ENCODE assay signal across 9 cellular contexts in the genomic region with DNA sequence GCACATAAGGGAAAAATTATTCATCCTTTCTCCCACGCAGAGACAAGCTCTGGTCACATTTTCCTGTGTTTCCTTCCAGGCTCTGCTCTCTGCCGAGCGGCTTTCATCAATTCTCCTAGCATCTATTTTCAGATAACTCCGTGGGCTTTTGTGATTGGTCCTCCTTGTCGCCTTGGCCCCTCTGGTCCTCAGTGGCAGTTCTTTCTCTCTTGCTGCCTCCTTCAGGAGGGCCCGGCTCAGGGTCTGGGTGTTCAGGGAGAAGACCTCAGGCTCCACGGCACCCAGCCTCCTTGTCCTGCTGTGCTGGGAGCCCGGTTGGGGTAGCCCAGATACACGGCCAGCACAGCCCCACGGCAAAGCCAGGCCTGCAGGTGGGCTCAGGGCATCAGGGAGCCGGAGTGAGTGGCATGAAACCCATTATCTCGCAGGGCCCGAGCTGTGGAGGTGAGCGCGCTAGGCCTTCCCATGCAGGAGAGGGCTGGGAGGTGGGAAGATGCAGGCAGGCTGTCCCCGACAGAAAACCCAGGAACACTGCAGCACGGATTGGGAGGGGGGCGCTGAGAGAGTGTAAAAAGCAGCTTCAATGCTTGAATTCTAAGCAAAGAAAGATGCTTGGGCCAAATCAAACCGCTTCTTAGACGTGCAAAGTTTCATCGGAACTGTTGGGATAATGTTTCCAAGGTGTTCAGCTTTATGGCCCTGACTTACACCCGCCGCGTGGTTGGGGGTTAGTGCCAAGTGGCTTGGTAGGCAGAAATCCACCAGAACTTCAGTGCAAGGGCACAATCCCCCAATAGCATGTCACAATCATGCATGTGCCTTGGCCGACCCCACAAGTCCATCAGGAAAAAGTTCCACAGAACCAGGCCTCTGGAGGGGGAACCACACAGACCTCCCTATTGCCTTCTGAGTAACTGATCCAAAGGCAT.
A peak's percentile ranks its signal among the peaks of the same experiment; 100 is the strongest.
DNase-seq lines count a peak whose midpoint lies in the region; ATAC-seq and TF ChIP-seq lines count a peak whose summit lies in the region.
"Had no signal": no experiment of that assay in that cellular context is flagged by ENCODE, and none has a peak within 500 bp of the region (broad histone marks: within the 10 kb centered on the region; RNA-seq: fewer than 3 reads in every experiment).

No MANE protein-coding gene starts in this region.

- no peak overlapping the region for H3K4me3 Mint-ChIP-seq in CD4-positive, alpha-beta T cell

- peak overlapping the region; percentile 24 for H3K27ac ChIP-seq in CD4-positive, alpha-beta T cell (ENCODE audit: low read depth, low read length)
- peak overlapping the region; percentile 82 to 99 (median 98) for H3K27ac ChIP-seq in Peyer's patch
- peak overlapping the region; percentile 77 to 85 for H3K27ac ChIP-seq in esophagus (ENCODE audit: low read depth in 2 of 2, low read length in 1 of 2)
- peak overlapping the region; percentile 89 to 100 for H3K27ac ChIP-seq in ovary

- no peaks in the 10 kb centered on the region for H3K9me3 Mint-ChIP-seq in CD4-positive, alpha-beta T cell

- DNase-seq in CD4-positive, alpha-beta T cell = peak in 1 of 10 experiments; percentile 31
- DNase-seq in Peyer's patch (peak in 2 of 3 donors; percentile 46 to 47), ovary (peak in 4 of 5 donors; percentile 46 to 62 (median 52)), NCI-H2081 treated with DMSO at 0.1 percent for 48 hours (lab: John Stamatoyannopoulos, UW) (no peak)
- DNase-seq: NCI-H2171 had no signal

- peaks cover 7% of the 10 kb centered on the region for H3K36me3 Mint-ChIP-seq in CD4-positive, alpha-beta T cell (ENCODE audit: low read depth)

- H3K27me3 Mint-ChIP-seq in CD4-positive, alpha-beta T cell = no peaks in the 10 kb centered on the region

- peaks cover 46% of the 10 kb centered on the region for H3K4me1 Mint-ChIP-seq in CD4-positive, alpha-beta T cell (ENCODE audit: low read depth)

- H3K9me3 ChIP-seq in CD4-positive, alpha-beta T cell (ENCODE audit: control insufficient read depth, low read length) = no peaks in the 10 kb centered on the region
- H3K9me3 ChIP-seq in Peyer's patch (no peaks in the 10 kb centered on the region), esophagus (ENCODE audit: control insufficient read depth in 2 of 2, insufficient read depth in 1 of 2, low read depth in 1 of 2, low read length in 1 of 2) (no peaks in the 10 kb centered on the region), ovary (no peaks in the 10 kb centered on the region)

- intact Hi-C loops in CD4-positive, alpha-beta T cell (cut with DNase I, micrococcal nuclease) = loop anchor here in 1 of 2 experiments (10.0 kb wide), 2 partner anchors 744 to 814 kb away; a partner anchor contains a TSS
- intact Hi-C loops in ovary (cut with DNase I) = no loop called here

- POLR2A ChIA-PET in CD4-positive, alpha-beta T cell (lab: Charles Lee) = interaction anchor here (1.0 to 1.6 kb wide), 3 partner anchors 14 to 45 kb away, joined by 3 to 6 read pairs (median 3); no protein-coding TSS in a partner anchor

- peaks cover 0 to 70% (median 19%) of the 10 kb centered on the region in 4 donors for H3K4me1 ChIP-seq in Peyer's patch
- peaks cover 10 to 24% of the 10 kb centered on the region in 2 donors for H3K4me1 ChIP-seq in esophagus (ENCODE audit: control insufficient read depth in 2 of 2, insufficient read depth in 2 of 2, low read length in 1 of 2)
- peaks cover 39% of the 10 kb centered on the region for H3K4me1 ChIP-seq in ovary (ENCODE audit: insufficient read depth)

- TF ChIP-seq POLR2A in Peyer's patch (IDR thresholded peaks at IDR 0.05) = no peak
- no peak for TF ChIP-seq POLR2A in ovary (IDR thresholded peaks at IDR 0.05)

- TF ChIP-seq CTCF in CD4-positive, alpha-beta T cell (IDR thresholded peaks at IDR 0.05) = no peak
- TF ChIP-seq CTCF in Peyer's patch (IDR thresholded peaks at IDR 0.05) (no peak), ovary (IDR thresholded peaks at IDR 0.05) (no peak)

- no peaks in the 10 kb centered on the region for H3K27me3 ChIP-seq in CD4-positive, alpha-beta T cell (ENCODE audit: control insufficient read depth, insufficient read depth, low read length)
- H3K27me3 ChIP-seq in Peyer's patch (no peaks in the 10 kb centered on the region), esophagus (ENCODE audit: control insufficient read depth in 1 of 2, insufficient read depth in 2 of 2, low read length in 2 of 2) (no peaks in the 10 kb centered on the region), ovary (no peaks in the 10 kb centered on the region)

- peak overlapping the region; percentile 92 for H3K27ac Mint-ChIP-seq in CD4-positive, alpha-beta T cell

- peak overlapping the region in 1 of 4 donors; percentile 11 for H3K4me3 ChIP-seq in Peyer's patch
- H3K4me3 ChIP-seq in esophagus (ENCODE audit: low read depth in 1 of 2, low read length in 2 of 2) = no peak overlapping the region
- H3K4me3 ChIP-seq in ovary = peak overlapping the region; percentile 87

- CTCF ChIA-PET in CD4-positive, alpha-beta T cell (lab: Charles Lee) = interaction anchor here (1.8 kb wide), 1 partner anchor 22 kb away, joined by 4 read pairs; no protein-coding TSS in a partner anchor

- no peak for TF ChIP-seq EP300 in ovary (IDR thresholded peaks at IDR 0.05)

- 46 to 68% methylated on average over 25 of the region's 25 CpGs for WGBS in esophagus, 2 donors
- 12 to 21% (median 14%) methylated on average over 25 of the region's 25 CpGs for WGBS in ovary, 3 donors

- H3K36me3 ChIP-seq in Peyer's patch (no peaks in the 10 kb centered on the region), esophagus (ENCODE audit: control insufficient read depth in 2 of 2, insufficient read depth in 2 of 2, low read length in 1 of 2) (peaks cover 0 to 3% of the 10 kb centered on the region in 2 donors), ovary (no peaks in the 10 kb centered on the region)

- ATAC-seq in CD4-positive, alpha-beta T cell (ENCODE audit: poor library complexity) = no peak
- ATAC-seq in GM18909 (IDR thresholded peaks at IDR 0.05; ENCODE audit: poor library complexity, unreplicated experiment) = no peak
- ATAC-seq in GM21515 (IDR thresholded peaks at IDR 0.05; ENCODE audit: unreplicated experiment) = no peak
- no peak for ATAC-seq in HG03159 (IDR thresholded peaks at IDR 0.05; ENCODE audit: unreplicated experiment)

Comparison
In these comparisons a context has a peak if more than half of its experiments do, and no peak if none do; other contexts are left out.
1. H3K27ac ChIP-seq: peak in every context shown above with its lines; median percentile 98 in Peyer's patch; 94 in ovary; 81 in esophagus; 24 in CD4-positive, alpha-beta T cell.